ENCODE assay signal across 7 cellular contexts in genomic region chr17:66713021-66713532, GRCh38.
DNase-seq lines count a peak whose midpoint lies in the region; ATAC-seq and TF ChIP-seq lines count a peak whose summit lies in the region.
"Not testable (repeated sequence)": the region's sequence is repeated elsewhere in the genome, so short reads cannot be mapped to it uniquely, and the experiment has no call there.

No MANE protein-coding gene starts in this region.

- H3K4me3 ChIP-seq in CD8-positive, alpha-beta memory T cell (ENCODE audit: low read length) = not testable (repeated sequence)

- CTCF ChIA-PET in CD8-positive, alpha-beta memory T cell (lab: Charles Lee) = interaction anchor here (1.2 to 2.1 kb wide), 3 partner anchors 10 to 193 kb away, joined by 4 to 6 read pairs (median 4); no protein-coding TSS in a partner anchor
- CTCF ChIA-PET in activated CD8-positive, alpha-beta T cell treated with anti-CD3 and anti-CD28 coated beads, Interleukin-2, amount 10 ng/mL, durations not matched to agents 7 days and 5 days (lab: Charles Lee) = interaction anchor here (0.8 to 1.6 kb wide), 4 partner anchors 9 to 192 kb away, joined by 3 to 5 read pairs (median 3); no protein-coding TSS in a partner anchor

- H3K4me1 Mint-ChIP-seq in CD8-positive, alpha-beta memory T cell = peaks cover 46 to 54% (median 53%) of the 10 kb centered on the region in 3 donors
- peaks cover 48% of the 10 kb centered on the region for H3K4me1 Mint-ChIP-seq in T-helper 1 cell treated with Interleukin-12 subunit alpha and Interleukin-12 subunit beta and Interleukin-4 antibody, amounts not matched to agents 30 μg/mL and 1 μg/mL, for 36 hours (ENCODE audit: low read depth)
- H3K4me1 Mint-ChIP-seq in activated CD8-positive, alpha-beta T cell treated with anti-CD3 and anti-CD28 coated beads, Interleukin-2, amount 10 ng/mL, durations not matched to agents 7 days and 5 days (ENCODE audit: low read depth) = peaks cover 57% of the 10 kb centered on the region
- peaks cover 33 to 44% of the 10 kb centered on the region in 2 donors for H3K4me1 Mint-ChIP-seq in effector memory CD8-positive, alpha-beta T cell (ENCODE audit: low read depth in 2 of 2)
- H3K4me1 Mint-ChIP-seq in progenitor cell of endocrine pancreas (ENCODE audit: low read depth) = peaks cover 32% of the 10 kb centered on the region

- H3K9me3 Mint-ChIP-seq in CD8-positive, alpha-beta memory T cell; T-helper 1 cell treated with Interleukin-12 subunit alpha and Interleukin-12 subunit beta and Interleukin-4 antibody, amounts not matched to agents 30 μg/mL and 1 μg/mL, for 36 hours; activated CD8-positive, alpha-beta T cell treated with anti-CD3 and anti-CD28 coated beads, Interleukin-2, amount 10 ng/mL, durations not matched to agents 7 days and 5 days (ENCODE audit: insufficient read depth); activated naive CD4-positive, alpha-beta T cell treated with anti-CD3 and anti-CD28 coated beads, Interleukin-2, amount 50 U/mL, for 72 hours; effector memory CD8-positive, alpha-beta T cell; progenitor cell of endocrine pancreas (ENCODE audit: low read depth): not testable (repeated sequence)

- peak overlapping the region; percentile 74 to 96 (median 89) for H3K27ac Mint-ChIP-seq in CD8-positive, alpha-beta memory T cell
- peak overlapping the region; percentile 86 for H3K27ac Mint-ChIP-seq in T-helper 1 cell treated with Interleukin-12 subunit alpha and Interleukin-12 subunit beta and Interleukin-4 antibody, amounts not matched to agents 30 μg/mL and 1 μg/mL, for 36 hours
- H3K27ac Mint-ChIP-seq in activated CD8-positive, alpha-beta T cell treated with anti-CD3 and anti-CD28 coated beads, Interleukin-2, amount 10 ng/mL, durations not matched to agents 7 days and 5 days = peak overlapping the region; percentile 87
- H3K27ac Mint-ChIP-seq in activated naive CD4-positive, alpha-beta T cell treated with anti-CD3 and anti-CD28 coated beads, Interleukin-2, amount 50 U/mL, for 72 hours = peak overlapping the region; percentile 71 to 81
- peak overlapping the region; percentile 88 to 91 for H3K27ac Mint-ChIP-seq in effector memory CD8-positive, alpha-beta T cell
- peak overlapping the region; percentile 29 for H3K27ac Mint-ChIP-seq in progenitor cell of endocrine pancreas

- not testable (repeated sequence) for H3K36me3 Mint-ChIP-seq in CD8-positive, alpha-beta memory T cell; effector memory CD8-positive, alpha-beta T cell (ENCODE audit: insufficient read depth); progenitor cell of endocrine pancreas (ENCODE audit: insufficient read depth)
- H3K36me3 Mint-ChIP-seq in T-helper 1 cell treated with Interleukin-12 subunit alpha and Interleukin-12 subunit beta and Interleukin-4 antibody, amounts not matched to agents 30 μg/mL and 1 μg/mL, for 36 hours (ENCODE audit: low read depth) = peaks cover 15% of the 10 kb centered on the region
- peaks cover 25% of the 10 kb centered on the region for H3K36me3 Mint-ChIP-seq in activated CD8-positive, alpha-beta T cell treated with anti-CD3 and anti-CD28 coated beads, Interleukin-2, amount 10 ng/mL, durations not matched to agents 7 days and 5 days (ENCODE audit: low read depth)
- peaks cover 0 to 11% of the 10 kb centered on the region in 2 donors for H3K36me3 Mint-ChIP-seq in activated naive CD4-positive, alpha-beta T cell treated with anti-CD3 and anti-CD28 coated beads, Interleukin-2, amount 50 U/mL, for 72 hours

- not testable (repeated sequence) for H3K36me3 ChIP-seq in CD8-positive, alpha-beta memory T cell (ENCODE audit: insufficient read depth, low read length)

- not testable (repeated sequence) for DNase-seq in CD8-positive, alpha-beta memory T cell; activated CD8-positive, alpha-beta T cell treated with anti-CD3 and anti-CD28 coated beads, Interleukin-2, amount 10 ng/mL, durations not matched to agents 7 days and 5 days; activated naive CD4-positive, alpha-beta T cell treated with anti-CD3 and anti-CD28 coated beads, Interleukin-2, amount 50 U/mL, for 72 hours (ENCODE audit: low spot score in 2 of 2); effector memory CD8-positive, alpha-beta T cell; progenitor cell of endocrine pancreas (ENCODE audit: low spot score, unreplicated experiment)
- DNase-seq in mesenteric fat pad (ENCODE audit: low spot score) = peak; percentile 37

- not testable (repeated sequence) for H3K27me3 Mint-ChIP-seq in CD8-positive, alpha-beta memory T cell; T-helper 1 cell treated with Interleukin-12 subunit alpha and Interleukin-12 subunit beta and Interleukin-4 antibody, amounts not matched to agents 30 μg/mL and 1 μg/mL, for 36 hours (ENCODE audit: low read depth); activated CD8-positive, alpha-beta T cell treated with anti-CD3 and anti-CD28 coated beads, Interleukin-2, amount 10 ng/mL, durations not matched to agents 7 days and 5 days (ENCODE audit: low read depth); effector memory CD8-positive, alpha-beta T cell; progenitor cell of endocrine pancreas

- peaks cover 23% of the 10 kb centered on the region for H3K4me1 ChIP-seq in CD8-positive, alpha-beta memory T cell (ENCODE audit: insufficient read depth, low read length)

- ATAC-seq in activated CD8-positive, alpha-beta T cell treated with anti-CD3 and anti-CD28 coated beads, Interleukin-2, amount 10 ng/mL, durations not matched to agents 7 days and 5 days; activated naive CD4-positive, alpha-beta T cell treated with anti-CD3 and anti-CD28 coated beads, Interleukin-2, amount 50 U/mL, for 72 hours; effector memory CD8-positive, alpha-beta T cell (replicated peaks): not testable (repeated sequence)

- not testable (repeated sequence) for H3K27ac ChIP-seq in CD8-positive, alpha-beta memory T cell (ENCODE audit: low read depth, low read length)

- H3K27me3 ChIP-seq in CD8-positive, alpha-beta memory T cell (ENCODE audit: insufficient read depth, low read length, poor library complexity, severe bottlenecking) = not testable (repeated sequence)

- TF ChIP-seq CTCF in progenitor cell of endocrine pancreas (IDR thresholded peaks at IDR 0.05; ENCODE audit: unreplicated experiment) = not testable (repeated sequence)

- POLR2A ChIA-PET in CD8-positive, alpha-beta memory T cell (lab: Charles Lee); activated CD8-positive, alpha-beta T cell treated with anti-CD3 and anti-CD28 coated beads, Interleukin-2, amount 10 ng/mL, durations not matched to agents 7 days and 5 days (lab: Charles Lee): not testable (repeated sequence)

- not testable (repeated sequence) for H3K9me3 ChIP-seq in CD8-positive, alpha-beta memory T cell (ENCODE audit: low read length)

- peak overlapping the region in 6 of 7 donors; percentile 1 to 79 (median 60) for H3K4me3 Mint-ChIP-seq in CD8-positive, alpha-beta memory T cell
- peak overlapping the region; percentile 46 for H3K4me3 Mint-ChIP-seq in T-helper 1 cell treated with Interleukin-12 subunit alpha and Interleukin-12 subunit beta and Interleukin-4 antibody, amounts not matched to agents 30 μg/mL and 1 μg/mL, for 36 hours
- not testable (repeated sequence) for H3K4me3 Mint-ChIP-seq in activated CD8-positive, alpha-beta T cell treated with anti-CD3 and anti-CD28 coated beads, Interleukin-2, amount 10 ng/mL, durations not matched to agents 7 days and 5 days; progenitor cell of endocrine pancreas (ENCODE audit: low read depth)
- peak overlapping the region; percentile 57 to 58 for H3K4me3 Mint-ChIP-seq in effector memory CD8-positive, alpha-beta T cell

Comparison
In these comparisons a context has a peak if more than half of its experiments do, and no peak if none do; other contexts are left out.
1. H3K27ac Mint-ChIP-seq: peak in every context shown above with its lines; median percentile 90 in effector memory CD8-positive, alpha-beta T cell; 89 in CD8-positive, alpha-beta memory T cell; 87 in activated CD8-positive, alpha-beta T cell treated with anti-CD3 and anti-CD28 coated beads, Interleukin-2, amount 10 ng/mL, durations not matched to agents 7 days and 5 days; 86 in T-helper 1 cell treated with Interleukin-12 subunit alpha and Interleukin-12 subunit beta and Interleukin-4 antibody, amounts not matched to agents 30 μg/mL and 1 μg/mL, for 36 hours; 76 in activated naive CD4-positive, alpha-beta T cell treated with anti-CD3 and anti-CD28 coated beads, Interleukin-2, amount 50 U/mL, for 72 hours; 29 in progenitor cell of endocrine pancreas.